In the genomic region with DNA sequence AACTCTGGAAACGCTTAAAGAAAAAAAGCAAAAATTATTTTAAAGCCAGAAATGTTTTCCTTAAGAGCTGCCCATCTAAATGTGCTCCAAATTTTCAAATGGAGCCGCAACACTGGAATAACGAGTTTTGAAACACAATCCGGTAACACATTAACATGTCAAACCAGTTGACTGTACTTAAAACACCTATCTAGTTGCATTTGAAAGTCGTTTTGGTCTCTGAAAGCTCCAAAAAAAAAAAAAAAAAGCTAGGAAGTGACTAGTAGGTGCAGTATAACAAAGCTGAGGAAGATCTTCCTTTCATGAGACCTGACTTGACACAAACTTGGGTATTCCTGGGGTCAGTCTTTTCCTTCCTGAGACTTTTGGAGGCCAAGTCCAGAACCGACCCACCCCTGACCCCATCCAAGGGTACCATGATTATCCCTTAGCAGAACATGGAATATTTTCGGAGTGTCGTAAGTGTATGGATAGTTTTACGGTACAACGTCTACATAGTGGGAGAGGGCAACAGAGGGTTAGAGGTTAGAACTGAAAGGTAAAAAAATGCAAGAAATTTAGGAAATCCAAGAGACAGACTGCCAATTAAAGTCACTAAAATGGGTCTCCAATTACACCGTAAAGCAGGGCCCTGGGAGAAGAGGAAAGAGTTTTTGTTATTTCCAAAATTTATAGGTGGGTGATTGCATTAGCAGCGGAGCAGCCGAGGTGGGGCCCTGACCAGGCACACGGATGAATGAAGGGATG, we compare ENCODE assay signal across 8 cellular contexts. TPM values are rescaled to one million over a fixed set of nuclear protein-coding genes. Genes with fewer than 3 reads are reported as not detected.
DNase-seq lines count a peak whose midpoint lies in the region; ATAC-seq and TF ChIP-seq lines count a peak whose summit lies in the region.

No MANE protein-coding gene starts in this region.

- H3K9me2 ChIP-seq in GM23248 (ENCODE audit: insufficient read depth) = no peaks in the 10 kb centered on the region; the same call in 1 of the 2 replicates

- H2AFZ ChIP-seq in GM23248 = peak overlapping the region; percentile 99

- TF ChIP-seq EP300 in esophagus muscularis mucosa (IDR thresholded peaks at IDR 0.05) = no peak

- TF ChIP-seq POLR2A in esophagus muscularis mucosa (IDR thresholded peaks at IDR 0.05; ENCODE audit: low read depth) = no peak

- WGBS in GM23248 (ENCODE audit: low coverage in 1 of 2, low lambda C conversion rate in 2 of 2, missing lambda C conversion rate in 2 of 2), 2 experiments = 5% methylated on average over 14 of the region's 14 CpGs
- 16% methylated on average over 14 of the region's 14 CpGs for WGBS in esophagus muscularis mucosa

- no peaks in the 10 kb centered on the region for H4K20me1 ChIP-seq in GM23248 (ENCODE audit: insufficient read depth)

- peak overlapping the region; percentile 93 for H3K27ac ChIP-seq in GM23248
- peak overlapping the region; percentile 92 to 99 (median 96) for H3K27ac ChIP-seq in esophagus muscularis mucosa (replicated peaks in 1 of 4)

- H3K9me3 ChIP-seq in GM23248 (ENCODE audit: low read depth) (no peaks in the 10 kb centered on the region), esophagus muscularis mucosa (no peaks in the 10 kb centered on the region)

- H3K4me3 ChIP-seq in GM23248 (peak overlapping the region; percentile 96), esophagus muscularis mucosa (peak overlapping the region; percentile 67 to 94 (median 79)), skeletal muscle cell (ENCODE audit: low read depth, low read length) (peak overlapping the region; percentile 86)

- DNase-seq in EH (ENCODE audit: low read depth) (peak; percentile 3), GM23248 (peak; percentile 22), NCI-H748 (lab: John Stamatoyannopoulos, UW; ENCODE audit: unreplicated experiment) (peak; percentile 64), esophagus muscularis mucosa (ENCODE audit: extremely low spot score) (no peak), skeletal muscle cell (ENCODE audit: low read depth) (no peak), NCI-H187 (lab: John Stamatoyannopoulos, UW) (no peak)

- no peak for TF ChIP-seq CTCF in esophagus muscularis mucosa (IDR thresholded peaks at IDR 0.05)

- H3K27me3 ChIP-seq in GM23248 (replicated peaks; ENCODE audit: insufficient read depth) (no peaks in the 10 kb centered on the region), esophagus muscularis mucosa (no peaks in the 10 kb centered on the region)

- H3K9ac ChIP-seq in GM23248 = peak overlapping the region; percentile 95

- in situ Hi-C loops in GM23248 (cut with MboI) = loop anchor here (25.0 kb wide), 1 partner anchor 1521 kb away; the partner anchor contains the start of gene MEF2C

- peak overlapping the region; percentile 98 for H3K4me2 ChIP-seq in GM23248 (ENCODE audit: unreplicated experiment)

- H3K4me1 ChIP-seq in GM23248 (ENCODE audit: insufficient read depth) (peaks cover 35% of the 10 kb centered on the region), esophagus muscularis mucosa (peaks cover 8 to 22% (median 12%) of the 10 kb centered on the region in 4 donors)

- intact Hi-C loops in esophagus muscularis mucosa (cut with DNase I) = no loop called here

- H3K36me3 ChIP-seq in GM23248 (ENCODE audit: low read depth) (0 out of 2 replicates have a peak, but pooled peaks cover 13% of the 10 kb centered on the region), esophagus muscularis mucosa (peaks cover 0 to 15% (median 2%) of the 10 kb centered on the region in 4 donors)

- peaks cover 25% of the 10 kb centered on the region for H3K79me2 ChIP-seq in GM23248 (ENCODE audit: insufficient read depth)

- no peak for ATAC-seq in HG03108 (IDR thresholded peaks at IDR 0.05; ENCODE audit: unreplicated experiment)
- no peak for ATAC-seq in HG03521 (IDR thresholded peaks at IDR 0.05; ENCODE audit: unreplicated experiment)

- H3F3A ChIP-seq in GM23248 (ENCODE audit: insufficient read depth) = peaks cover 18% of the 10 kb centered on the region

RNA-seq across cellular contexts. Expression of gene CETN3, which starts 0.8 kb away (rescaled TPM):
- total RNA-seq in GM23248 (2014; rRNA removed; shearing (Covaris generic)) = 9.5 and 28.3 TPM in 2 replicates
- polyA plus RNA-seq in GM23248 (2016; fragmentation: Nextera tagmentation; extraction: Ambion mirVana) = 28.5 and 29.8 TPM in 2 replicates
- 1 to 10 TPM; 4.3 to 8.7 (median 6.2) TPM for total RNA-seq in esophagus muscularis mucosa

Comparison
In these comparisons a context has a peak if more than half of its experiments do, and no peak if none do; other contexts are left out.
1. DNase-seq: peak in EH (single experiment), GM23248 (single experiment) and NCI-H748 (single experiment); none in esophagus muscularis mucosa (single experiment), skeletal muscle cell (single experiment) and NCI-H187 (0 of 2).
2. Peak in every context shown above with its lines, with median percentiles within 50 percentile points of each other: H3K4me3 ChIP-seq.